9 cellular contexts compared by ENCODE assay signal in the genomic region with DNA sequence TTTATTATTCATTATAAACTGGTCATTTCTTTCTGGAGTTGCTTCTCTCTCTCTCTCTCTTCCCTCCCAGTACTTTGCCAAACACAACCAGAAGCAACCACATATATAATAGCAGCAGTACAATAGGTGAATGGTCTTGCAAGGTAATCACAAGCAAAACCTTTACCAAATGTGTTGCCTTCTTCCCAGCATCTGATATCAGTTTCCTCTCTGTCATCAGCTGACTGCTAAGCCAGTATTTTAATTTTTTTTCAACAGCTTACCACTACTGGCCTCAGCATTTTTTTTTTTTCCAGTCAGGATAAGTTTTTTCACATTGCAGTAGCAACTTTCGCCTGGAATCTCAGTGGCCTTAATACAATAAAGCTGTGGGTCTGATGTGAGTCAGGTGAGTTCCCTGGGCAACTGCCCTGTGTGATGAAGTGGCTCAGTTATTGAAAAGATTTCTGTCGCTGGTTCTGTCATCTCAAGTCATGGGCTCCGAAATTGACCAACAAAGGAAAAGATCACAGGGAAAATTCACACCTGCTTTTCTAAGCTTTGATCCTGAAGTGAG.
DNase-seq lines count a peak whose midpoint lies in the region; ATAC-seq and TF ChIP-seq lines count a peak whose summit lies in the region.
"Had no signal": no experiment of that assay in that cellular context is flagged by ENCODE, and none has a peak within 500 bp of the region (broad histone marks: within the 10 kb centered on the region; RNA-seq: fewer than 3 reads in every experiment).

No MANE protein-coding gene starts in this region.

- H3K27ac ChIP-seq in heart left ventricle (peak overlapping the region in 9 of 12 donors; percentile 19 to 95 (median 72)), right atrium auricular region (no peak overlapping the region)

- peaks cover 12% of the 10 kb centered on the region for H3K9me3 Mint-ChIP-seq in T-helper 2 cell treated with Interferon-gamma antibody and Interleukin-4, amounts not matched to agents 5 μg/mL and 100 μg/mL, for 36 hours
- peaks cover 0 to 3% of the 10 kb centered on the region in 2 donors for H3K9me3 Mint-ChIP-seq in effector memory CD8-positive, alpha-beta T cell
- peaks cover 8 to 11% of the 10 kb centered on the region in 2 donors for H3K9me3 Mint-ChIP-seq in stimulated activated naive B cell treated with anti-CD40 and anti-IgM and Interleukin-4, amounts not matched to agents 10 μg/mL and 1 μg/mL and 100 μg/mL, for 72 hours

- H3K27ac Mint-ChIP-seq in T-helper 2 cell treated with Interferon-gamma antibody and Interleukin-4, amounts not matched to agents 5 μg/mL and 100 μg/mL, for 36 hours, result peak overlapping the region; percentile 97
- H3K27ac Mint-ChIP-seq in effector memory CD8-positive, alpha-beta T cell, result peak overlapping the region; percentile 94 to 96
- peak overlapping the region; percentile 96 for H3K27ac Mint-ChIP-seq in stimulated activated naive B cell treated with anti-CD40 and anti-IgM and Interleukin-4, amounts not matched to agents 10 μg/mL and 1 μg/mL and 100 μg/mL, for 72 hours

- H3K27me3 ChIP-seq in heart left ventricle (peaks cover 0 to 6% (median 0%) of the 10 kb centered on the region in 9 donors), right atrium auricular region (no peaks in the 10 kb centered on the region), MG63 (no peaks in the 10 kb centered on the region)

- H3K4me3 Mint-ChIP-seq in T-helper 2 cell treated with Interferon-gamma antibody and Interleukin-4, amounts not matched to agents 5 μg/mL and 100 μg/mL, for 36 hours, result peak overlapping the region; percentile 81
- peak overlapping the region; percentile 72 to 84 for H3K4me3 Mint-ChIP-seq in effector memory CD8-positive, alpha-beta T cell
- peak overlapping the region; percentile 44 to 79 for H3K4me3 Mint-ChIP-seq in stimulated activated naive B cell treated with anti-CD40 and anti-IgM and Interleukin-4, amounts not matched to agents 10 μg/mL and 1 μg/mL and 100 μg/mL, for 72 hours

- peak in 1 of 4 donors; percentile 25 for ATAC-seq in heart left ventricle
- no peak for ATAC-seq in effector memory CD8-positive, alpha-beta T cell (replicated peaks)
- ATAC-seq in stimulated activated naive B cell treated with anti-CD40 and anti-IgM and Interleukin-4, amounts not matched to agents 10 μg/mL and 1 μg/mL and 100 μg/mL, for 72 hours (replicated peaks), result no peak
- no peak for ATAC-seq in GM19351 (IDR thresholded peaks at IDR 0.05; ENCODE audit: unreplicated experiment)
- no peak for ATAC-seq in HG03139 (IDR thresholded peaks at IDR 0.05; ENCODE audit: unreplicated experiment)

- TF ChIP-seq POLR2A in heart left ventricle (IDR thresholded peaks at IDR 0.05), result no peak

- H3K4me1 ChIP-seq in heart left ventricle, result peaks cover 0 to 41% (median 8%) of the 10 kb centered on the region in 12 donors
- peaks cover 0 to 5% of the 10 kb centered on the region in 2 donors for H3K4me1 ChIP-seq in right atrium auricular region

- peaks cover 50% of the 10 kb centered on the region for H3K4me1 Mint-ChIP-seq in T-helper 2 cell treated with Interferon-gamma antibody and Interleukin-4, amounts not matched to agents 5 μg/mL and 100 μg/mL, for 36 hours (ENCODE audit: low read depth)
- H3K4me1 Mint-ChIP-seq in effector memory CD8-positive, alpha-beta T cell (ENCODE audit: low read depth in 2 of 2), result peaks cover 36 to 43% of the 10 kb centered on the region in 2 donors
- peaks cover 43 to 52% of the 10 kb centered on the region in 2 donors for H3K4me1 Mint-ChIP-seq in stimulated activated naive B cell treated with anti-CD40 and anti-IgM and Interleukin-4, amounts not matched to agents 10 μg/mL and 1 μg/mL and 100 μg/mL, for 72 hours

- WGBS in heart left ventricle, 4 donors, result 71 to 75% (median 71%) methylated on average over 3 of the region's 3 CpGs

- TF ChIP-seq CTCF in heart left ventricle (IDR thresholded peaks at IDR 0.05) (no peak), right atrium auricular region (IDR thresholded peaks at IDR 0.05) (no peak)

- no peaks in the 10 kb centered on the region for H3K27me3 Mint-ChIP-seq in T-helper 2 cell treated with Interferon-gamma antibody and Interleukin-4, amounts not matched to agents 5 μg/mL and 100 μg/mL, for 36 hours (ENCODE audit: low read depth)
- H3K27me3 Mint-ChIP-seq in effector memory CD8-positive, alpha-beta T cell, result no peaks in the 10 kb centered on the region
- no peaks in the 10 kb centered on the region for H3K27me3 Mint-ChIP-seq in stimulated activated naive B cell treated with anti-CD40 and anti-IgM and Interleukin-4, amounts not matched to agents 10 μg/mL and 1 μg/mL and 100 μg/mL, for 72 hours

- H3K9me3 ChIP-seq in heart left ventricle (peaks cover 0 to 5% (median 0%) of the 10 kb centered on the region in 12 donors), right atrium auricular region (no peaks in the 10 kb centered on the region), MG63 (no peaks in the 10 kb centered on the region)

- intact Hi-C loops in heart left ventricle (cut with DNase I), result no loop called here

- H3K4me3 ChIP-seq in heart left ventricle, result no peak overlapping the region
- no peak overlapping the region for H3K4me3 ChIP-seq in right atrium auricular region
- no peak overlapping the region for H3K4me3 ChIP-seq in MG63

- no peaks in the 10 kb centered on the region for H3K36me3 ChIP-seq in heart left ventricle
- no peaks in the 10 kb centered on the region for H3K36me3 ChIP-seq in right atrium auricular region
- no peaks in the 10 kb centered on the region for H3K36me3 ChIP-seq in MG63

- no peak for DNase-seq in heart left ventricle
- DNase-seq in right atrium auricular region (ENCODE audit: low spot score), result no peak
- DNase-seq in T-helper 2 cell treated with Interferon-gamma antibody and Interleukin-4, amounts not matched to agents 5 μg/mL and 100 μg/mL, for 36 hours (ENCODE audit: low spot score), result no peak
- DNase-seq in effector memory CD8-positive, alpha-beta T cell, result no peak
- no peak for DNase-seq in stimulated activated naive B cell treated with anti-CD40 and anti-IgM and Interleukin-4, amounts not matched to agents 10 μg/mL and 1 μg/mL and 100 μg/mL, for 72 hours
- no peak for DNase-seq in MG63
- DNase-seq: DMS153 had no signal

- peaks cover 13% of the 10 kb centered on the region for H3K36me3 Mint-ChIP-seq in T-helper 2 cell treated with Interferon-gamma antibody and Interleukin-4, amounts not matched to agents 5 μg/mL and 100 μg/mL, for 36 hours (ENCODE audit: low read depth)
- peaks cover 3% of the 10 kb centered on the region for H3K36me3 Mint-ChIP-seq in effector memory CD8-positive, alpha-beta T cell (ENCODE audit: insufficient read depth)
- H3K36me3 Mint-ChIP-seq in stimulated activated naive B cell treated with anti-CD40 and anti-IgM and Interleukin-4, amounts not matched to agents 10 μg/mL and 1 μg/mL and 100 μg/mL, for 72 hours, result peaks cover 30 to 31% of the 10 kb centered on the region in 2 donors

Comparison
In these comparisons a context has a peak if more than half of its experiments do, and no peak if none do; other contexts are left out.
1. H3K27ac ChIP-seq: peak in heart left ventricle (9 of 12); none in right atrium auricular region (0 of 2).
2. Peak in every context shown above with its lines, with median percentiles within 50 percentile points of each other: H3K27ac Mint-ChIP-seq and H3K4me3 Mint-ChIP-seq.